ENCODE assay signal across 21 cellular contexts in the genomic region with DNA sequence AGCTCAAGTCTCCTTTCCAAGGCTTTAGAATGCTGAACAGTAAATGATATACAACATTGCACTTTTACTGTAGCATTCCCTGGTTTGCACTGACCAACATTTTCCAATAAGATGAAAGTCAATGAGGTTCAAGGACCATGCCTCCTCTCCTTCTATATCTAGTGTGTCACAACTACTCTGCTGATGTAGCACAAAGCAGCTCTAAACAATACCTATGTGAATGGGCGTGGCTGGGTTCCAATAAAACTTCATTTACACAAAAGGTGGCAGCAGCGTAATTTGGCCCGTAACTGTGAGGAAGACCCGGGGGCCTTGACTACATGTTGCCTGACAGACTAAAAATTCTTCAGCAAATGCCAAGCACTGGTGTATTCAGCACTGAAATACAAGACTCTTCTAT. TPM values are rescaled to one million over a fixed set of nuclear protein-coding genes. Genes with fewer than 3 reads are reported as not detected.
DNase-seq lines count a peak whose midpoint lies in the region; ATAC-seq lines count a peak whose summit lies in the region.
"Had no signal": no experiment of that assay in that cellular context is flagged by ENCODE, and none has a peak within 500 bp of the region (broad histone marks: within the 10 kb centered on the region; RNA-seq: fewer than 3 reads in every experiment).

No MANE protein-coding gene starts in this region.

- CTCF ChIA-PET in activated CD4-positive, alpha-beta T cell treated with anti-CD3 and anti-CD28 coated beads for 36 hours (lab: Charles Lee): interaction anchor here (0.9 to 1.6 kb wide), 2 partner anchors 9 to 213 kb away, joined by 3 to 6 read pairs; no protein-coding TSS in a partner anchor

- intact Hi-C loops in activated CD4-positive, alpha-beta T cell treated with anti-CD3 and anti-CD28 coated beads for 36 hours (cut with DNase I, micrococcal nuclease): no loop called here
- intact Hi-C loops in left cardiac atrium (cut with DNase I): no loop called here

- H3K9me3 Mint-ChIP-seq in activated CD4-positive, alpha-beta T cell treated with anti-CD3 and anti-CD28 coated beads for 36 hours (ENCODE audit: low read depth): no peaks in the 10 kb centered on the region
- H3K9me3 Mint-ChIP-seq in activated naive CD4-positive, alpha-beta T cell treated with anti-CD3 and anti-CD28 coated beads, Interleukin-2, amount 50 U/mL, for 24 hours: no peaks in the 10 kb centered on the region
- no peaks in the 10 kb centered on the region for H3K9me3 Mint-ChIP-seq in activated naive CD8-positive, alpha-beta T cell treated with anti-CD3 and anti-CD28 coated beads, Interleukin-2, amount 50 U/mL, for 24 hours
- no peaks in the 10 kb centered on the region for H3K9me3 Mint-ChIP-seq in stimulated activated effector memory CD8-positive, alpha-beta T cell treated with anti-CD3 and anti-CD28 coated beads, Interleukin-12 subunit alpha, Interleukin-12 subunit beta, amount 100 ng/mL, for 72 hours
- H3K9me3 Mint-ChIP-seq: CD14-positive monocyte, GM23338 had no signal

- no peak for DNase-seq in activated CD4-positive, alpha-beta T cell treated with anti-CD3 and anti-CD28 coated beads for 36 hours
- DNase-seq in activated CD4-positive, alpha-beta T cell treated with anti-CD3 and anti-CD28 coated beads for 1 hour: no peak
- no peak for DNase-seq in activated naive CD4-positive, alpha-beta T cell (lab: John Stamatoyannopoulos, UW)
- no peak for DNase-seq in activated naive CD8-positive, alpha-beta T cell treated with anti-CD3 and anti-CD28 coated beads, Interleukin-2, amount 50 U/mL, for 24 hours
- no peak for DNase-seq in stimulated activated effector memory CD8-positive, alpha-beta T cell treated with anti-CD3 and anti-CD28 coated beads, Interleukin-12 subunit alpha, Interleukin-12 subunit beta, amount 100 ng/mL, for 72 hours (ENCODE audit: low spot score in 2 of 2)
- no peak for DNase-seq in left cardiac atrium
- no peak for DNase-seq in kidney tubule cell (ENCODE audit: low spot score)
- DNase-seq: AML-193, DMS153, GF-D8, HCEC 1CT, IMR-90, NCI-H1436, NCI-H1930, NCI-H345, NCI-H524 treated with DMSO at 0.1 percent for 48 hours, PC-9 had no signal

- peaks cover 63% of the 10 kb centered on the region for H3K36me3 Mint-ChIP-seq in activated CD4-positive, alpha-beta T cell treated with anti-CD3 and anti-CD28 coated beads for 36 hours (ENCODE audit: low read depth)
- peaks cover 15% of the 10 kb centered on the region for H3K36me3 Mint-ChIP-seq in activated naive CD4-positive, alpha-beta T cell treated with anti-CD3 and anti-CD28 coated beads, Interleukin-2, amount 50 U/mL, for 24 hours
- H3K36me3 Mint-ChIP-seq in activated naive CD8-positive, alpha-beta T cell treated with anti-CD3 and anti-CD28 coated beads, Interleukin-2, amount 50 U/mL, for 24 hours (ENCODE audit: low read depth): peaks cover 64% of the 10 kb centered on the region
- peaks cover 100% of the 10 kb centered on the region for H3K36me3 Mint-ChIP-seq in stimulated activated effector memory CD8-positive, alpha-beta T cell treated with anti-CD3 and anti-CD28 coated beads, Interleukin-12 subunit alpha, Interleukin-12 subunit beta, amount 100 ng/mL, for 72 hours

- ATAC-seq in activated CD4-positive, alpha-beta T cell treated with anti-CD3 and anti-CD28 coated beads for 36 hours: no peak
- ATAC-seq in activated naive CD8-positive, alpha-beta T cell treated with anti-CD3 and anti-CD28 coated beads, Interleukin-2, amount 50 U/mL, for 24 hours: no peak
- no peak for ATAC-seq in stimulated activated effector memory CD8-positive, alpha-beta T cell treated with anti-CD3 and anti-CD28 coated beads, Interleukin-12 subunit alpha, Interleukin-12 subunit beta, amount 100 ng/mL, for 72 hours
- ATAC-seq in left cardiac atrium: no peak
- ATAC-seq: GM23338 had no signal

- H3K27me3 Mint-ChIP-seq in activated CD4-positive, alpha-beta T cell treated with anti-CD3 and anti-CD28 coated beads for 36 hours: no peaks in the 10 kb centered on the region
- no peaks in the 10 kb centered on the region for H3K27me3 Mint-ChIP-seq in activated naive CD4-positive, alpha-beta T cell treated with anti-CD3 and anti-CD28 coated beads, Interleukin-2, amount 50 U/mL, for 24 hours
- H3K27me3 Mint-ChIP-seq in activated naive CD8-positive, alpha-beta T cell treated with anti-CD3 and anti-CD28 coated beads, Interleukin-2, amount 50 U/mL, for 24 hours: no peaks in the 10 kb centered on the region

- POLR2A ChIA-PET in activated CD4-positive, alpha-beta T cell treated with anti-CD3 and anti-CD28 coated beads for 36 hours (lab: Charles Lee): interaction anchor here (0.6 kb wide), 1 partner anchor 90 kb away, joined by 3 read pairs; no protein-coding TSS in a partner anchor

- H3K4me1 Mint-ChIP-seq in activated CD4-positive, alpha-beta T cell treated with anti-CD3 and anti-CD28 coated beads for 36 hours: peaks cover 38% of the 10 kb centered on the region
- peaks cover 35% of the 10 kb centered on the region for H3K4me1 Mint-ChIP-seq in activated naive CD4-positive, alpha-beta T cell treated with anti-CD3 and anti-CD28 coated beads, Interleukin-2, amount 50 U/mL, for 24 hours
- peaks cover 32% of the 10 kb centered on the region for H3K4me1 Mint-ChIP-seq in activated naive CD8-positive, alpha-beta T cell treated with anti-CD3 and anti-CD28 coated beads, Interleukin-2, amount 50 U/mL, for 24 hours
- peaks cover 31% of the 10 kb centered on the region for H3K4me1 Mint-ChIP-seq in stimulated activated effector memory CD8-positive, alpha-beta T cell treated with anti-CD3 and anti-CD28 coated beads, Interleukin-12 subunit alpha, Interleukin-12 subunit beta, amount 100 ng/mL, for 72 hours

- H3K4me3 Mint-ChIP-seq in activated CD4-positive, alpha-beta T cell treated with anti-CD3 and anti-CD28 coated beads for 36 hours: no peak overlapping the region
- H3K4me3 Mint-ChIP-seq in activated naive CD4-positive, alpha-beta T cell treated with anti-CD3 and anti-CD28 coated beads, Interleukin-2, amount 50 U/mL, for 24 hours: no peak overlapping the region
- no peak overlapping the region for H3K4me3 Mint-ChIP-seq in activated naive CD8-positive, alpha-beta T cell treated with anti-CD3 and anti-CD28 coated beads, Interleukin-2, amount 50 U/mL, for 24 hours
- H3K4me3 Mint-ChIP-seq in stimulated activated effector memory CD8-positive, alpha-beta T cell treated with anti-CD3 and anti-CD28 coated beads, Interleukin-12 subunit alpha, Interleukin-12 subunit beta, amount 100 ng/mL, for 72 hours: no peak overlapping the region
- H3K4me3 Mint-ChIP-seq: CD14-positive monocyte, GM23338 had no signal

- H3K27ac Mint-ChIP-seq in activated CD4-positive, alpha-beta T cell treated with anti-CD3 and anti-CD28 coated beads for 36 hours: peak overlapping the region; percentile 19
- peak overlapping the region; percentile 23 for H3K27ac Mint-ChIP-seq in activated naive CD4-positive, alpha-beta T cell treated with anti-CD3 and anti-CD28 coated beads, Interleukin-2, amount 50 U/mL, for 24 hours
- peak overlapping the region; percentile 52 for H3K27ac Mint-ChIP-seq in activated naive CD8-positive, alpha-beta T cell treated with anti-CD3 and anti-CD28 coated beads, Interleukin-2, amount 50 U/mL, for 24 hours
- peak overlapping the region; percentile 23 for H3K27ac Mint-ChIP-seq in stimulated activated effector memory CD8-positive, alpha-beta T cell treated with anti-CD3 and anti-CD28 coated beads, Interleukin-12 subunit alpha, Interleukin-12 subunit beta, amount 100 ng/mL, for 72 hours
- H3K27ac Mint-ChIP-seq: GM23338 had no signal

RNA-seq across cellular contexts. Expression of gene SRP68, which starts 6.6 kb away (rescaled TPM):
- total RNA-seq in activated CD4-positive, alpha-beta T cell treated with anti-CD3 and anti-CD28 coated beads for 36 hours: 100 to 1,000 TPM; 151 to 174 TPM
- 10 to 100 TPM; 51.1 to 60.1 TPM for total RNA-seq in left cardiac atrium

RNA-seq across cellular contexts. Expression of gene GALR2, which starts 8.8 kb away (rescaled TPM):
- 1 to 10 TPM; 5.9 to 6.4 TPM for total RNA-seq in activated CD4-positive, alpha-beta T cell treated with anti-CD3 and anti-CD28 coated beads for 36 hours
- total RNA-seq in left cardiac atrium: not detected
- total RNA-seq: IMR-90 had no signal

RNA-seq across cellular contexts. Expression of gene ZACN, which starts 13.2 kb away (rescaled TPM):
- 1 to 10 TPM; 4.8 to 5.4 TPM for total RNA-seq in activated CD4-positive, alpha-beta T cell treated with anti-CD3 and anti-CD28 coated beads for 36 hours
- not detected for total RNA-seq in left cardiac atrium
- total RNA-seq: GM23338, IMR-90, MCF 10A, PC-9 had no signal

RNA-seq across cellular contexts. Expression of gene EXOC7, which starts 37.8 kb away (rescaled TPM):
- 10 to 100 TPM; 73.0 to 77.0 TPM for total RNA-seq in activated CD4-positive, alpha-beta T cell treated with anti-CD3 and anti-CD28 coated beads for 36 hours
- 10 to 100 TPM; 74.1 to 79.5 TPM for total RNA-seq in left cardiac atrium

RNA-seq across cellular contexts. Expression of gene EVPL, which starts 38.6 kb away (rescaled TPM):
- under 1 TPM; 0.04 to 0.16 TPM for total RNA-seq in activated CD4-positive, alpha-beta T cell treated with anti-CD3 and anti-CD28 coated beads for 36 hours
- under 1 TPM; 0.29 to 0.39 TPM for total RNA-seq in left cardiac atrium
- total RNA-seq: IMR-90 had no signal

Comparison
In these comparisons a context has a peak if more than half of its experiments do, and no peak if none do; other contexts are left out.
1. RNA of gene GALR2, which starts 8.8 kb away (total RNA-seq): 5.9 to 6.4 TPM in activated CD4-positive, alpha-beta T cell treated with anti-CD3 and anti-CD28 coated beads for 36 hours; not detected in left cardiac atrium; every median in the first group is over 4 times any median in the second.
2. RNA of gene ZACN, which starts 13.2 kb away (total RNA-seq): 4.8 to 5.4 TPM in activated CD4-positive, alpha-beta T cell treated with anti-CD3 and anti-CD28 coated beads for 36 hours; not detected in left cardiac atrium; every median in the first group is over 4 times any median in the second.
3. Peak in every context shown above with its lines, with median percentiles within 50 percentile points of each other: H3K27ac Mint-ChIP-seq.